ENCODE assay signal across 17 cellular contexts in genomic region chr20:48260370-48260769, GRCh38.
A peak's percentile ranks its signal among the peaks of the same experiment; 100 is the strongest.
DNase-seq lines count a peak whose midpoint lies in the region; ATAC-seq and TF ChIP-seq lines count a peak whose summit lies in the region.
"Had no signal": no experiment of that assay in that cellular context is flagged by ENCODE, and none has a peak within 500 bp of the region (broad histone marks: within the 10 kb centered on the region; RNA-seq: fewer than 3 reads in every experiment).

No MANE protein-coding gene starts in this region.

- peaks cover 3% of the 10 kb centered on the region for H3K36me3 Mint-ChIP-seq in nephron (ENCODE audit: low read depth)

- peak overlapping the region in 8 of 59 donors; percentile 13 to 59 (median 30) for H3K27ac ChIP-seq in dorsolateral prefrontal cortex
- H3K27ac ChIP-seq: tibial artery had no signal

- H3K4me3 Mint-ChIP-seq in nephron, result no peak overlapping the region
- H3K4me3 Mint-ChIP-seq: activated naive CD8-positive, alpha-beta T cell treated with anti-CD3 and anti-CD28 coated beads, Interleukin-2, amount 50 U/mL, for 24 hours; GM23338 had no signal

- peaks cover 9% of the 10 kb centered on the region for H3K9me3 Mint-ChIP-seq in nephron
- H3K9me3 Mint-ChIP-seq: activated T-helper 2 cell treated with anti-CD3 and anti-CD28 coated beads, Interferon-gamma antibody, Interleukin-2, Interleukin-4, amounts not matched to agents 10 μg/mL and 5 μg/mL and 100 μg/mL, durations not matched to agents 14 hours and 24 hours and 36 hours had no signal

- no peak for ATAC-seq in HG02678 (IDR thresholded peaks at IDR 0.05; ENCODE audit: unreplicated experiment)
- no peak for ATAC-seq in HG03108 (IDR thresholded peaks at IDR 0.05; ENCODE audit: unreplicated experiment)
- ATAC-seq in HG03097 (IDR thresholded peaks at IDR 0.05; ENCODE audit: low FRiP score, unreplicated experiment), result no peak
- ATAC-seq in HG03469 (IDR thresholded peaks at IDR 0.05; ENCODE audit: unreplicated experiment), result no peak
- ATAC-seq: activated naive CD8-positive, alpha-beta T cell treated with anti-CD3 and anti-CD28 coated beads, Interleukin-2, amount 50 U/mL, for 24 hours; GM23338 had no signal

- intact Hi-C loops in dorsolateral prefrontal cortex (cut with DNase I), result no loop called here

- peaks cover 25% of the 10 kb centered on the region for H3K4me1 Mint-ChIP-seq in nephron
- H3K4me1 Mint-ChIP-seq: activated naive CD8-positive, alpha-beta T cell treated with anti-CD3 and anti-CD28 coated beads, Interleukin-2, amount 50 U/mL, for 24 hours had no signal

- no peaks in the 10 kb centered on the region for H3K27me3 ChIP-seq in dorsolateral prefrontal cortex
- H3K27me3 ChIP-seq: tibial artery had no signal

- peaks cover 6% of the 10 kb centered on the region for H3K27me3 Mint-ChIP-seq in nephron (ENCODE audit: low read depth)
- H3K27me3 Mint-ChIP-seq: activated naive CD8-positive, alpha-beta T cell treated with anti-CD3 and anti-CD28 coated beads, Interleukin-2, amount 50 U/mL, for 24 hours had no signal

- TF ChIP-seq CTCF in dorsolateral prefrontal cortex (IDR thresholded peaks at IDR 0.05 in 54 of 56, conservative IDR thresholded peaks at IDR 0.05 in 2 of 56; ENCODE audit: low read depth in 1 of 56, partially characterized antibody in 56 of 56) (no peak), nephron (IDR thresholded peaks at IDR 0.05; ENCODE audit: unreplicated experiment in 3 of 3) (no peak)

- DNase-seq in EH (ENCODE audit: low read depth), result peak; percentile 1
- DNase-seq in NCI-H1694 treated with DMSO at 0.1 percent for 48 hours (lab: John Stamatoyannopoulos, UW), result peak; percentile 25
- DNase-seq in dorsolateral prefrontal cortex, result peak in 9 of 10 donors; percentile 8 to 52 (median 35)
- DNase-seq: activated CD4-positive, CD25-positive, alpha-beta regulatory T cell treated with anti-CD3 and anti-CD28 coated beads, Interleukin-2, amount 50 U/mL, for 72 hours; activated naive CD8-positive, alpha-beta T cell treated with anti-CD3 and anti-CD28 coated beads, Interleukin-2, amount 50 U/mL, for 24 hours; AML-193; KBM-7; NCI-H2081 treated with DMSO at 0.1 percent for 48 hours; SHP77 treated with DMSO at 0.1 percent for 48 hours; tibial artery had no signal

- H3K4me3 ChIP-seq in dorsolateral prefrontal cortex, result no peak overlapping the region
- H3K4me3 ChIP-seq: GM23338, tibial artery had no signal

- peak overlapping the region in 2 of 3 experiments; percentile 69 to 72 for H3K27ac Mint-ChIP-seq in nephron
- H3K27ac Mint-ChIP-seq: activated naive CD8-positive, alpha-beta T cell treated with anti-CD3 and anti-CD28 coated beads, Interleukin-2, amount 50 U/mL, for 24 hours; activated T-helper 2 cell treated with anti-CD3 and anti-CD28 coated beads, Interferon-gamma antibody, Interleukin-2, Interleukin-4, amounts not matched to agents 10 μg/mL and 5 μg/mL and 100 μg/mL, durations not matched to agents 14 hours and 24 hours and 36 hours had no signal
